Comparison of ENCODE assay signal across 18 cellular contexts in genomic region chr14:99527427-99528076, GRCh38. TPM values are rescaled to one million over a fixed set of nuclear protein-coding genes. Genes with fewer than 3 reads are reported as not detected.
DNase-seq lines count a peak whose midpoint lies in the region; ATAC-seq, FAIRE-seq and TF ChIP-seq lines count a peak whose summit lies in the region.
"Had no signal": no experiment of that assay in that cellular context is flagged by ENCODE, and none has a peak within 500 bp of the region (broad histone marks: within the 10 kb centered on the region; RNA-seq: fewer than 3 reads in every experiment).

No MANE protein-coding gene starts in this region.

- no peak for FAIRE-seq in astrocyte (lab: Jason Lieb, UNC)

- H3K36me3 Mint-ChIP-seq in astrocyte (ENCODE audit: low read depth, unreplicated experiment) (no peaks in the 10 kb centered on the region), nephron progenitor cell (ENCODE audit: low read depth) (no peaks in the 10 kb centered on the region)
- H3K36me3 Mint-ChIP-seq: CD8-positive, alpha-beta memory T cell had no signal

- peaks cover 23% of the 10 kb centered on the region for H3K79me2 ChIP-seq in astrocyte (ENCODE audit: insufficient read depth, low read length)

- no peaks in the 10 kb centered on the region for H3K9me3 ChIP-seq in astrocyte (ENCODE audit: insufficient read depth, low read depth, low read length)
- no peaks in the 10 kb centered on the region for H3K9me3 ChIP-seq in testis
- H3K9me3 ChIP-seq: BE2C had no signal

- no peak overlapping the region for H2AFZ ChIP-seq in astrocyte (ENCODE audit: low read depth, low read length)

- no peak overlapping the region for H3K4me2 ChIP-seq in astrocyte (ENCODE audit: low read length)

- ATAC-seq in Right ventricle myocardium inferior (no peak), left ventricle myocardium superior (no peak), HG03565 (IDR thresholded peaks at IDR 0.05; ENCODE audit: unreplicated experiment) (no peak)

- H3K27me3 Mint-ChIP-seq in astrocyte (ENCODE audit: low read depth, unreplicated experiment), result no peaks in the 10 kb centered on the region
- H3K27me3 Mint-ChIP-seq in nephron progenitor cell (ENCODE audit: low read depth, poor library complexity), result no peaks in the 10 kb centered on the region
- H3K27me3 Mint-ChIP-seq: CD8-positive, alpha-beta memory T cell; IgD-negative memory B cell had no signal

- TF ChIP-seq CTCF in astrocyte (IDR thresholded peaks at IDR 0.05; ENCODE audit: insufficient read depth, low read depth, low read length), result no peak
- no peak for TF ChIP-seq CTCF in nephron progenitor cell (IDR thresholded peaks at IDR 0.05)
- TF ChIP-seq CTCF in testis (IDR thresholded peaks at IDR 0.05), result no peak

- no peak overlapping the region for H3K9ac ChIP-seq in astrocyte (ENCODE audit: low read length)

- no peak overlapping the region for H3K27ac Mint-ChIP-seq in astrocyte (ENCODE audit: unreplicated experiment)
- H3K27ac Mint-ChIP-seq in nephron progenitor cell, result peak overlapping the region; percentile 67
- H3K27ac Mint-ChIP-seq: CD8-positive, alpha-beta memory T cell; IgD-negative memory B cell had no signal

- H3K4me3 ChIP-seq in astrocyte (ENCODE audit: insufficient read depth, low read depth, low read length), result no peak overlapping the region
- H3K4me3 ChIP-seq in testis, result no peak overlapping the region

- H3K4me1 ChIP-seq in astrocyte (ENCODE audit: insufficient read depth, low read length), result peaks cover 51% of the 10 kb centered on the region
- peaks cover 20% of the 10 kb centered on the region for H3K4me1 ChIP-seq in testis

- no peaks in the 10 kb centered on the region for H4K20me1 ChIP-seq in astrocyte (ENCODE audit: insufficient read depth, low read length)

- intact Hi-C loops in Right ventricle myocardium inferior (cut with DNase I), result no loop called here
- intact Hi-C loops in left ventricle myocardium superior (cut with micrococcal nuclease), result loop anchor here (5.0 kb wide), 1 partner anchor 85 kb away; no protein-coding TSS in a partner anchor
- intact Hi-C loops in testis (cut with DNase I; ENCODE audit: low total_unique reads), result no loop called here

- H3K4me1 Mint-ChIP-seq in astrocyte (ENCODE audit: low read depth, unreplicated experiment) (peaks cover 17% of the 10 kb centered on the region), nephron progenitor cell (peaks cover 74% of the 10 kb centered on the region)

- H3K27me3 ChIP-seq in astrocyte (ENCODE audit: insufficient read depth, low read length) (no peaks in the 10 kb centered on the region), testis (no peaks in the 10 kb centered on the region)
- H3K27me3 ChIP-seq: BE2C had no signal

- H3K9me3 Mint-ChIP-seq in astrocyte (ENCODE audit: unreplicated experiment), result no peaks in the 10 kb centered on the region
- H3K9me3 Mint-ChIP-seq in nephron progenitor cell, result no peaks in the 10 kb centered on the region
- H3K9me3 Mint-ChIP-seq: CD8-positive, alpha-beta memory T cell; IgD-negative memory B cell had no signal

- H3K4me3 Mint-ChIP-seq in astrocyte (ENCODE audit: unreplicated experiment) (peak overlapping the region; percentile 34), nephron progenitor cell (no peak overlapping the region)
- H3K4me3 Mint-ChIP-seq: CD8-positive, alpha-beta memory T cell; IgD-negative memory B cell had no signal

- H3K27ac ChIP-seq in astrocyte (ENCODE audit: low read depth, low read length) (no peak overlapping the region), testis (no peak overlapping the region)

- WGBS in testis, 2 donors, result 83 to 88% methylated on average over 13 to 19 of the region's 19 CpGs

- TF ChIP-seq POLR2A in testis (IDR thresholded peaks at IDR 0.05), result no peak

- H3K36me3 ChIP-seq in astrocyte (ENCODE audit: insufficient read depth, low read length) (no peaks in the 10 kb centered on the region), testis (ENCODE audit: low read depth, missing control alignments) (no peaks in the 10 kb centered on the region)

- peak; percentile 42 for DNase-seq in Right ventricle myocardium inferior (ENCODE audit: missing footprints)
- no peak for DNase-seq in left ventricle myocardium superior
- DNase-seq in astrocyte (ENCODE audit: low read depth), result no peak
- no peak for DNase-seq in nephron progenitor cell
- DNase-seq in testis, result no peak
- no peak for DNase-seq in activated effector memory CD4-positive, alpha-beta T cell treated with anti-CD3 and anti-CD28 coated beads, Interleukin-2, amount 50 U/mL, for 16 hours
- DNase-seq: BE2C; CD8-positive, alpha-beta memory T cell; DMS79; H7; Karpas-422; NCI-H1417 treated with DMSO at 0.1 percent for 48 hours; NCI-H187 treated with DMSO at 0.1 percent for 48 hours; NCI-H226; NCI-H524; RPMI8226 had no signal

RNA-seq across cellular contexts. Expression of gene CCNK, which starts 46.3 kb away (rescaled TPM):
- total RNA-seq in Right ventricle myocardium inferior (29.2 TPM), left ventricle myocardium superior (37.5 TPM), astrocyte (110 and 121 TPM in 2 replicates), testis (10 to 100 TPM; 69.1 to 73.1 TPM)
- polyA plus RNA-seq in testis (ENCODE audit: insufficient read depth, low read depth, low replicate concordance), result 134 TPM

RNA-seq across cellular contexts. Expression of gene SETD3, which starts 46.9 kb away (rescaled TPM):
- total RNA-seq in Right ventricle myocardium inferior, result 97.2 TPM
- 99.1 TPM for total RNA-seq in left ventricle myocardium superior
- total RNA-seq in astrocyte, result 62.8 and 65.8 TPM in 2 replicates
- total RNA-seq in testis, result 100 to 1,000 TPM; 135 to 160 TPM
- polyA plus RNA-seq in testis (ENCODE audit: insufficient read depth, low read depth, low replicate concordance), result 186 TPM
